14 cellular contexts compared by ENCODE assay signal in the genomic region with DNA sequence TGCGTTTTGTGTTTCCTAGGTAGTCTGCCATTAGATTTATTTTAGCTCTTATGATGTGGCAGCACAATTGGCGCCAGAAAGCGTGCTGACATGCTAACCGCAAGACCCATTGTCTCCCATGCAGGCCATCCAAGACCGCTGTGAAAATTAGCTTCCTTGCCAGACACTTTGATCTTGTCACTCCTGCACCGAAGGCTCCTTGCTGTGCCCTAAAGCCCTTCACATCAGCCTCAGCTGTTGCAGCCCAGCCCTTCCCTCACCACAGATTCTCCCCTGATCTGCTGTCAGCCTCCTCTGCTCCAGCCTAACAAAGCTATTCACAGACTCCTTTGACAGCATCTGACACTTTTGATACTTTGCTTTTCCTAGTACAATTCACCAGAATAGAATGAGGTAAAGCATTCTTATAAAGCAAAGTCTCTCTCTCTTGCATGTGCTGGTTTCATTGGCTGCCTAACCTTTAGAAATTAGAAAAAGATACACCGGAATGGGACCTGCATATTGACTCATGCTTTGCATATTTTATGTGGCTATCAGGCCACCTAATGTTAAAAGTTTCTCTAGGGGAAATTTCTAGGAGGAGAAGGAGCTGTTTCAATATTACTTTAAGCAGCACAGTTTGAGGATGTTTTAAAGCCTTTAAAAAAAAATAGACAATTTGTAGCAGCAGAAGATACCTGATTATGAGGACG.
DNase-seq lines count a peak whose midpoint lies in the region; ATAC-seq, FAIRE-seq and TF ChIP-seq lines count a peak whose summit lies in the region.
"Had no signal": no experiment of that assay in that cellular context is flagged by ENCODE, and none has a peak within 500 bp of the region (broad histone marks: within the 10 kb centered on the region; RNA-seq: fewer than 3 reads in every experiment).

No MANE protein-coding gene starts in this region.

- peak overlapping the region; percentile 40 for H3K27ac Mint-ChIP-seq in activated naive CD8-positive, alpha-beta T cell treated with anti-CD3 and anti-CD28 coated beads, Interleukin-2, amount 50 U/mL, for 24 hours
- H3K27ac Mint-ChIP-seq in activated naive CD8-positive, alpha-beta T cell treated with anti-CD3 and anti-CD28 coated beads for 36 hours: no peak overlapping the region
- no peak overlapping the region for H3K27ac Mint-ChIP-seq in glutamatergic neuron (ENCODE audit: unreplicated experiment)
- H3K27ac Mint-ChIP-seq: B cell had no signal

- DNase-seq in activated naive CD8-positive, alpha-beta T cell treated with anti-CD3 and anti-CD28 coated beads, Interleukin-2, amount 50 U/mL, for 24 hours: no peak
- no peak for DNase-seq in activated naive CD8-positive, alpha-beta T cell treated with anti-CD3 and anti-CD28 coated beads for 36 hours
- DNase-seq in T-helper 22 cell (ENCODE audit: low read depth) (peak; percentile 3), glutamatergic neuron (peak; percentile 28), frontal cortex (ENCODE audit: low spot score in 2 of 2) (no peak), foreskin keratinocyte (no peak), coronary artery (ENCODE audit: low spot score) (no peak)
- peak; percentile 11 for DNase-seq in stimulated activated naive CD4-positive, alpha-beta T cell treated with Interleukin-2 at 50 U/mL for 16 hours (lab: John Stamatoyannopoulos, UW)
- DNase-seq: activated CD4-positive, CD25-positive, alpha-beta regulatory T cell treated with anti-CD3 and anti-CD28 coated beads, Interleukin-2, amount 50 U/mL, for 72 hours; DMS79 treated with DMSO at 0.1 percent for 48 hours; effector CD8-positive, alpha-beta T cell; NCI-H748 treated with DMSO at 0.1 percent for 48 hours had no signal

- H3K4me3 ChIP-seq in coronary artery: no peak overlapping the region
- H3K4me3 ChIP-seq: SJSA1 had no signal

- H3K4me3 Mint-ChIP-seq in activated naive CD8-positive, alpha-beta T cell treated with anti-CD3 and anti-CD28 coated beads, Interleukin-2, amount 50 U/mL, for 24 hours: no peak overlapping the region
- no peak overlapping the region for H3K4me3 Mint-ChIP-seq in activated naive CD8-positive, alpha-beta T cell treated with anti-CD3 and anti-CD28 coated beads for 36 hours
- no peak overlapping the region for H3K4me3 Mint-ChIP-seq in glutamatergic neuron (ENCODE audit: unreplicated experiment)
- H3K4me3 Mint-ChIP-seq: B cell had no signal

- TF ChIP-seq CTCF in glutamatergic neuron (IDR thresholded peaks at IDR 0.05; ENCODE audit: partially characterized antibody, unreplicated experiment) (no peak), foreskin keratinocyte (conservative IDR thresholded peaks at IDR 0.05) (no peak), coronary artery (IDR thresholded peaks at IDR 0.05) (no peak)

- H3K4me1 ChIP-seq in foreskin keratinocyte: no peaks in the 10 kb centered on the region

- FAIRE-seq in frontal cortex (lab: Jason Lieb, UNC): no peak

- H3K36me3 Mint-ChIP-seq in activated naive CD8-positive, alpha-beta T cell treated with anti-CD3 and anti-CD28 coated beads, Interleukin-2, amount 50 U/mL, for 24 hours (ENCODE audit: low read depth): no peaks in the 10 kb centered on the region
- H3K36me3 Mint-ChIP-seq in activated naive CD8-positive, alpha-beta T cell treated with anti-CD3 and anti-CD28 coated beads for 36 hours: no peaks in the 10 kb centered on the region
- H3K36me3 Mint-ChIP-seq in glutamatergic neuron (ENCODE audit: unreplicated experiment): no peaks in the 10 kb centered on the region

- no peaks in the 10 kb centered on the region for H3K9me3 Mint-ChIP-seq in activated naive CD8-positive, alpha-beta T cell treated with anti-CD3 and anti-CD28 coated beads, Interleukin-2, amount 50 U/mL, for 24 hours
- no peaks in the 10 kb centered on the region for H3K9me3 Mint-ChIP-seq in activated naive CD8-positive, alpha-beta T cell treated with anti-CD3 and anti-CD28 coated beads for 36 hours
- H3K9me3 Mint-ChIP-seq in glutamatergic neuron (ENCODE audit: unreplicated experiment): peaks cover 2% of the 10 kb centered on the region

- H3K27me3 ChIP-seq in foreskin keratinocyte: no peaks in the 10 kb centered on the region
- H3K27me3 ChIP-seq: SJSA1 had no signal

- H3K4me1 Mint-ChIP-seq in activated naive CD8-positive, alpha-beta T cell treated with anti-CD3 and anti-CD28 coated beads, Interleukin-2, amount 50 U/mL, for 24 hours: peaks cover 32% of the 10 kb centered on the region
- peaks cover 18% of the 10 kb centered on the region for H3K4me1 Mint-ChIP-seq in activated naive CD8-positive, alpha-beta T cell treated with anti-CD3 and anti-CD28 coated beads for 36 hours
- H3K4me1 Mint-ChIP-seq in glutamatergic neuron (ENCODE audit: low read depth, unreplicated experiment): peaks cover 20% of the 10 kb centered on the region
- H3K4me1 Mint-ChIP-seq: B cell had no signal

- peaks cover 2% of the 10 kb centered on the region for H3K27me3 Mint-ChIP-seq in activated naive CD8-positive, alpha-beta T cell treated with anti-CD3 and anti-CD28 coated beads, Interleukin-2, amount 50 U/mL, for 24 hours
- no peaks in the 10 kb centered on the region for H3K27me3 Mint-ChIP-seq in activated naive CD8-positive, alpha-beta T cell treated with anti-CD3 and anti-CD28 coated beads for 36 hours
- no peaks in the 10 kb centered on the region for H3K27me3 Mint-ChIP-seq in glutamatergic neuron (ENCODE audit: unreplicated experiment)
- H3K27me3 Mint-ChIP-seq: B cell had no signal

- H3K27ac ChIP-seq in foreskin keratinocyte: no peak overlapping the region
- no peak overlapping the region for H3K27ac ChIP-seq in coronary artery
- H3K27ac ChIP-seq: SJSA1 had no signal

- ATAC-seq in activated naive CD8-positive, alpha-beta T cell treated with anti-CD3 and anti-CD28 coated beads, Interleukin-2, amount 50 U/mL, for 24 hours: peak; percentile 64
- no peak for ATAC-seq in foreskin keratinocyte

Comparison
In these comparisons a context has a peak if more than half of its experiments do, and no peak if none do; other contexts are left out.
1. DNase-seq: peak in T-helper 22 cell (single experiment), glutamatergic neuron (single experiment) and stimulated activated naive CD4-positive, alpha-beta T cell treated with Interleukin-2 at 50 U/mL for 16 hours (single experiment); none in activated naive CD8-positive, alpha-beta T cell treated with anti-CD3 and anti-CD28 coated beads, Interleukin-2, amount 50 U/mL, for 24 hours (single experiment), activated naive CD8-positive, alpha-beta T cell treated with anti-CD3 and anti-CD28 coated beads for 36 hours (single experiment), frontal cortex (0 of 2), foreskin keratinocyte (0 of 2) and coronary artery (single experiment).